1 cellular context compared by ENCODE assay signal in genomic region chr18:11851156-11852047, GRCh38.
A peak's percentile ranks its signal among the peaks of the same experiment; 100 is the strongest.
TF ChIP-seq lines count a peak whose summit lies in the region.

A gene with protein sequence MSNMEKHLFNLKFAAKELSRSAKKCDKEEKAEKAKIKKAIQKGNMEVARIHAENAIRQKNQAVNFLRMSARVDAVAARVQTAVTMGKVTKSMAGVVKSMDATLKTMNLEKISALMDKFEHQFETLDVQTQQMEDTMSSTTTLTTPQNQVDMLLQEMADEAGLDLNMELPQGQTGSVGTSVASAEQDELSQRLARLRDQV (plus strand): TSS chr18:11851413. CDS start chr18:11851512, 99 bp downstream.

TF ChIP-seq in K562, 482 proteins besides CTCF, POLR2A, EP300 and RAD21 (continued from another document and continues in another):
- TF ChIP-seq, protein P1, sequence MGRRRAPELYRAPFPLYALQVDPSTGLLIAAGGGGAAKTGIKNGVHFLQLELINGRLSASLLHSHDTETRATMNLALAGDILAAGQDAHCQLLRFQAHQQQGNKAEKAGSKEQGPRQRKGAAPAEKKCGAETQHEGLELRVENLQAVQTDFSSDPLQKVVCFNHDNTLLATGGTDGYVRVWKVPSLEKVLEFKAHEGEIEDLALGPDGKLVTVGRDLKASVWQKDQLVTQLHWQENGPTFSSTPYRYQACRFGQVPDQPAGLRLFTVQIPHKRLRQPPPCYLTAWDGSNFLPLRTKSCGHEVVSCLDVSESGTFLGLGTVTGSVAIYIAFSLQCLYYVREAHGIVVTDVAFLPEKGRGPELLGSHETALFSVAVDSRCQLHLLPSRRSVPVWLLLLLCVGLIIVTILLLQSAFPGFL (CRISPR knock-in tag; IDR thresholded peaks at IDR 0.05), result 0 out of 2 replicates have a peak, but pooled peaks have one; percentile 80
- no peak for TF ChIP-seq ZNF224 (CRISPR knock-in tag; IDR thresholded peaks at IDR 0.05)
- no peak for TF ChIP-seq BRCA1 (IDR thresholded peaks at IDR 0.05)
- no peak for TF ChIP-seq BRCA1 (CRISPR knock-in tag; IDR thresholded peaks at IDR 0.05)
- TF ChIP-seq LEF1 (IDR thresholded peaks at IDR 0.05), result no peak
- TF ChIP-seq, protein P2, sequence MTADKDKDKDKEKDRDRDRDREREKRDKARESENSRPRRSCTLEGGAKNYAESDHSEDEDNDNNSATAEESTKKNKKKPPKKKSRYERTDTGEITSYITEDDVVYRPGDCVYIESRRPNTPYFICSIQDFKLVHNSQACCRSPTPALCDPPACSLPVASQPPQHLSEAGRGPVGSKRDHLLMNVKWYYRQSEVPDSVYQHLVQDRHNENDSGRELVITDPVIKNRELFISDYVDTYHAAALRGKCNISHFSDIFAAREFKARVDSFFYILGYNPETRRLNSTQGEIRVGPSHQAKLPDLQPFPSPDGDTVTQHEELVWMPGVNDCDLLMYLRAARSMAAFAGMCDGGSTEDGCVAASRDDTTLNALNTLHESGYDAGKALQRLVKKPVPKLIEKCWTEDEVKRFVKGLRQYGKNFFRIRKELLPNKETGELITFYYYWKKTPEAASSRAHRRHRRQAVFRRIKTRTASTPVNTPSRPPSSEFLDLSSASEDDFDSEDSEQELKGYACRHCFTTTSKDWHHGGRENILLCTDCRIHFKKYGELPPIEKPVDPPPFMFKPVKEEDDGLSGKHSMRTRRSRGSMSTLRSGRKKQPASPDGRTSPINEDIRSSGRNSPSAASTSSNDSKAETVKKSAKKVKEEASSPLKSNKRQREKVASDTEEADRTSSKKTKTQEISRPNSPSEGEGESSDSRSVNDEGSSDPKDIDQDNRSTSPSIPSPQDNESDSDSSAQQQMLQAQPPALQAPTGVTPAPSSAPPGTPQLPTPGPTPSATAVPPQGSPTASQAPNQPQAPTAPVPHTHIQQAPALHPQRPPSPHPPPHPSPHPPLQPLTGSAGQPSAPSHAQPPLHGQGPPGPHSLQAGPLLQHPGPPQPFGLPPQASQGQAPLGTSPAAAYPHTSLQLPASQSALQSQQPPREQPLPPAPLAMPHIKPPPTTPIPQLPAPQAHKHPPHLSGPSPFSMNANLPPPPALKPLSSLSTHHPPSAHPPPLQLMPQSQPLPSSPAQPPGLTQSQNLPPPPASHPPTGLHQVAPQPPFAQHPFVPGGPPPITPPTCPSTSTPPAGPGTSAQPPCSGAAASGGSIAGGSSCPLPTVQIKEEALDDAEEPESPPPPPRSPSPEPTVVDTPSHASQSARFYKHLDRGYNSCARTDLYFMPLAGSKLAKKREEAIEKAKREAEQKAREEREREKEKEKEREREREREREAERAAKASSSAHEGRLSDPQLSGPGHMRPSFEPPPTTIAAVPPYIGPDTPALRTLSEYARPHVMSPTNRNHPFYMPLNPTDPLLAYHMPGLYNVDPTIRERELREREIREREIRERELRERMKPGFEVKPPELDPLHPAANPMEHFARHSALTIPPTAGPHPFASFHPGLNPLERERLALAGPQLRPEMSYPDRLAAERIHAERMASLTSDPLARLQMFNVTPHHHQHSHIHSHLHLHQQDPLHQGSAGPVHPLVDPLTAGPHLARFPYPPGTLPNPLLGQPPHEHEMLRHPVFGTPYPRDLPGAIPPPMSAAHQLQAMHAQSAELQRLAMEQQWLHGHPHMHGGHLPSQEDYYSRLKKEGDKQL (CRISPR knock-in tag; IDR thresholded peaks at IDR 0.05; ENCODE audit: borderline replicate concordance), result 0 out of 2 replicates have a peak, but pooled peaks have one; percentile 72
- TF ChIP-seq MAFK (IDR thresholded peaks at IDR 0.05; ENCODE audit: low read length), result no peak
- peak; percentile 99 for TF ChIP-seq PHF8 (IDR thresholded peaks at IDR 0.05; ENCODE audit: borderline replicate concordance, low read length)
- no peak for TF ChIP-seq MYBL2 (IDR thresholded peaks at IDR 0.05; ENCODE audit: low read depth)
- no peak for TF ChIP-seq MYBL2 (CRISPR knock-in tag; IDR thresholded peaks at IDR 0.05; ENCODE audit: borderline replicate concordance)
- TF ChIP-seq, protein P3, sequence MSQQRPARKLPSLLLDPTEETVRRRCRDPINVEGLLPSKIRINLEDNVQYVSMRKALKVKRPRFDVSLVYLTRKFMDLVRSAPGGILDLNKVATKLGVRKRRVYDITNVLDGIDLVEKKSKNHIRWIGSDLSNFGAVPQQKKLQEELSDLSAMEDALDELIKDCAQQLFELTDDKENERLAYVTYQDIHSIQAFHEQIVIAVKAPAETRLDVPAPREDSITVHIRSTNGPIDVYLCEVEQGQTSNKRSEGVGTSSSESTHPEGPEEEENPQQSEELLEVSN (IDR thresholded peaks at IDR 0.05; ENCODE audit: borderline replicate concordance in 1 of 2, extremely low read depth in 1 of 2, insufficient read depth in 1 of 2, insufficient read length in 1 of 2, low read depth in 1 of 2, low read length in 1 of 2, poor library complexity in 1 of 2, severe bottlenecking in 1 of 2), result peak; percentile 38 to 65
- peak; percentile 71; the same call in 1 of the 2 replicates for TF ChIP-seq ERF (CRISPR knock-in tag; IDR thresholded peaks at IDR 0.05)
- peak; percentile 81 for TF ChIP-seq ZHX1 (conservative IDR thresholded peaks at IDR 0.05; ENCODE audit: low read length)
- TF ChIP-seq ZBTB40 (IDR thresholded peaks at IDR 0.05), result peak; percentile 42; the same call in 1 of the 2 replicates
- no peak for TF ChIP-seq ZBTB40 (CRISPR knock-in tag; IDR thresholded peaks at IDR 0.05)
- 0 out of 2 replicates have a peak, but pooled peaks have one; percentile 41 for TF ChIP-seq ZNF324 (CRISPR knock-in tag; IDR thresholded peaks at IDR 0.05)
- TF ChIP-seq KAT2B (IDR thresholded peaks at IDR 0.05; ENCODE audit: low read depth, low read length), result no peak
- peak; percentile 79 for TF ChIP-seq HMGXB4 (CRISPR knock-in tag; IDR thresholded peaks at IDR 0.05)
- TF ChIP-seq CC2D1A (IDR thresholded peaks at IDR 0.05), result no peak
- TF ChIP-seq NFIX (CRISPR knock-in tag; IDR thresholded peaks at IDR 0.05; ENCODE audit: low read depth), result no peak
- no peak for TF ChIP-seq ARID3B (CRISPR knock-in tag; IDR thresholded peaks at IDR 0.05; ENCODE audit: borderline replicate concordance)
- no peak for TF ChIP-seq BRD9 (IDR thresholded peaks at IDR 0.05; ENCODE audit: low read depth, partially characterized antibody)
- TF ChIP-seq EGR1 (conservative IDR thresholded peaks at IDR 0.05), result peak; percentile 63
- peak; percentile 97 for TF ChIP-seq CREB1 (IDR thresholded peaks at IDR 0.05)
- peak; percentile 98 for TF ChIP-seq CREB1 (CRISPR knock-in tag; IDR thresholded peaks at IDR 0.05)
- TF ChIP-seq BCL6 (CRISPR knock-in tag; IDR thresholded peaks at IDR 0.05), result no peak
- no peak for TF ChIP-seq ZNF830 (CRISPR knock-in tag; IDR thresholded peaks at IDR 0.05)
- 0 out of 2 replicates have a peak, but pooled peaks have one; percentile 28 for TF ChIP-seq ZKSCAN8 (CRISPR knock-in tag; IDR thresholded peaks at IDR 0.05)
- no peak for TF ChIP-seq CBX3 (IDR thresholded peaks at IDR 0.05; ENCODE audit: borderline replicate concordance in 1 of 2, low read length in 2 of 2)
- TF ChIP-seq SNAPC5 (CRISPR knock-in tag; IDR thresholded peaks at IDR 0.05), result no peak
